8 cellular contexts compared by ENCODE assay signal in genomic region chr6:161618816-161619454, GRCh38.
DNase-seq lines count a peak whose midpoint lies in the region; ATAC-seq and TF ChIP-seq lines count a peak whose summit lies in the region.

No MANE protein-coding gene starts in this region.

- H3K4me1 Mint-ChIP-seq in activated CD8-positive, alpha-beta T cell treated with anti-CD3 and anti-CD28 coated beads for 36 hours (ENCODE audit: low read depth), result no peaks in the 10 kb centered on the region

- intact Hi-C loops in left ventricle myocardium superior (cut with micrococcal nuclease) (no loop called here), testis (cut with DNase I; ENCODE audit: low total_unique reads) (no loop called here)
- intact Hi-C loops in activated CD8-positive, alpha-beta T cell treated with anti-CD3 and anti-CD28 coated beads for 36 hours (cut with micrococcal nuclease), result no loop called here

- 49 to 59% methylated on average over 9 of the region's 9 CpGs for WGBS in testis, 2 donors

- no peaks in the 10 kb centered on the region for H3K9me3 Mint-ChIP-seq in activated CD8-positive, alpha-beta T cell treated with anti-CD3 and anti-CD28 coated beads for 36 hours

- H3K27me3 ChIP-seq in SJSA1 (replicated peaks) (no peaks in the 10 kb centered on the region), testis (no peaks in the 10 kb centered on the region)

- peak in 2 of 3 experiments; percentile 26 to 27 for TF ChIP-seq CTCF in testis (IDR thresholded peaks at IDR 0.05)
- no peak for TF ChIP-seq CTCF in activated CD8-positive, alpha-beta T cell treated with anti-CD3 and anti-CD28 coated beads for 36 hours (IDR thresholded peaks at IDR 0.05)

- no peak overlapping the region for H3K4me3 Mint-ChIP-seq in activated CD8-positive, alpha-beta T cell treated with anti-CD3 and anti-CD28 coated beads for 36 hours

- POLR2A ChIA-PET in activated CD8-positive, alpha-beta T cell treated with anti-CD3 and anti-CD28 coated beads for 36 hours (lab: Charles Lee), result no interaction called here

- peak; percentile 80 for DNase-seq in A172 (ENCODE audit: low spot score)
- peak; percentile 33 for DNase-seq in HS-5 (ENCODE audit: low read depth)
- peak; percentile 62 to 79 for DNase-seq in SJSA1 (ENCODE audit: low read depth in 1 of 2, low spot score in 2 of 2)
- peak; percentile 31 for DNase-seq in left ventricle myocardium superior
- peak; percentile 74 for DNase-seq in testis
- no peak for DNase-seq in NCI-H187 treated with DMSO at 0.1 percent for 48 hours (lab: John Stamatoyannopoulos, UW)
- no peak for DNase-seq in activated CD8-positive, alpha-beta T cell treated with anti-CD3 and anti-CD28 coated beads for 36 hours

- H3K27ac ChIP-seq in SJSA1, result no peak overlapping the region
- H3K27ac ChIP-seq in testis, result no peak overlapping the region

- ATAC-seq in left ventricle myocardium superior, result peak; percentile 41
- ATAC-seq in HG03025 (IDR thresholded peaks at IDR 0.05; ENCODE audit: low FRiP score, unreplicated experiment), result no peak
- ATAC-seq in activated CD8-positive, alpha-beta T cell treated with anti-CD3 and anti-CD28 coated beads for 36 hours, result no peak

- no peaks in the 10 kb centered on the region for H3K27me3 Mint-ChIP-seq in activated CD8-positive, alpha-beta T cell treated with anti-CD3 and anti-CD28 coated beads for 36 hours

- TF ChIP-seq POLR2A in testis (IDR thresholded peaks at IDR 0.05), result no peak

- H3K4me1 ChIP-seq in SJSA1 (replicated peaks) (0 out of 2 replicates have a peak, but pooled peaks cover under 1% of the 10 kb centered on the region), testis (no peaks in the 10 kb centered on the region)

- no peak overlapping the region for H3K27ac Mint-ChIP-seq in activated CD8-positive, alpha-beta T cell treated with anti-CD3 and anti-CD28 coated beads for 36 hours

- CTCF ChIA-PET in activated CD8-positive, alpha-beta T cell treated with anti-CD3 and anti-CD28 coated beads for 36 hours (lab: Charles Lee), result no interaction called here

- H3K36me3 Mint-ChIP-seq in activated CD8-positive, alpha-beta T cell treated with anti-CD3 and anti-CD28 coated beads for 36 hours (ENCODE audit: low read depth), result no peaks in the 10 kb centered on the region

- H3K4me3 ChIP-seq in SJSA1, result no peak overlapping the region
- no peak overlapping the region for H3K4me3 ChIP-seq in testis

- H3K9me3 ChIP-seq in SJSA1 (replicated peaks), result no peaks in the 10 kb centered on the region
- H3K9me3 ChIP-seq in testis, result no peaks in the 10 kb centered on the region

- H3K36me3 ChIP-seq in SJSA1 (no peaks in the 10 kb centered on the region), testis (ENCODE audit: low read depth, missing control alignments) (no peaks in the 10 kb centered on the region)

Comparison
In these comparisons a context has a peak if more than half of its experiments do, and no peak if none do; other contexts are left out.
1. DNase-seq: peak in A172 (single experiment), HS-5 (single experiment), SJSA1 (2 of 2), left ventricle myocardium superior (single experiment) and testis (single experiment); none in NCI-H187 treated with DMSO at 0.1 percent for 48 hours (single experiment) and activated CD8-positive, alpha-beta T cell treated with anti-CD3 and anti-CD28 coated beads for 36 hours (single experiment).